ENCODE assay signal across 8 cellular contexts in genomic region chr1:120544434-120544833, GRCh38.
DNase-seq lines count a peak whose midpoint lies in the region; ATAC-seq and TF ChIP-seq lines count a peak whose summit lies in the region.
"Not testable (repeated sequence)": the region's sequence is repeated elsewhere in the genome, so short reads cannot be mapped to it uniquely, and the experiment has no call there.

No MANE protein-coding gene starts in this region.

- POLR2A ChIA-PET in BJ (lab: Charles Lee): not testable (repeated sequence)

- not testable (repeated sequence) for H3K27me3 Mint-ChIP-seq in nephron progenitor cell (ENCODE audit: low read depth, poor library complexity)

- H3K27me3 ChIP-seq in BJ (ENCODE audit: control insufficient read depth, insufficient read depth, low read length); fibroblast of lung (ENCODE audit: control insufficient read depth, insufficient read depth, low read length): not testable (repeated sequence)

- CTCF ChIA-PET in BJ (lab: Yijun Ruan, JAX): not testable (repeated sequence)

- H3K36me3 ChIP-seq in BJ (ENCODE audit: control insufficient read depth, insufficient read depth, low read length); fibroblast of lung (ENCODE audit: control insufficient read depth, insufficient read depth, low read length): not testable (repeated sequence)

- H3K79me2 ChIP-seq in fibroblast of lung (ENCODE audit: control insufficient read depth, insufficient read depth, low read length): not testable (repeated sequence)

- H3K4me3 Mint-ChIP-seq in nephron progenitor cell: not testable (repeated sequence)

- not testable (repeated sequence) for H3K9me3 ChIP-seq in fibroblast of lung (ENCODE audit: control insufficient read depth, insufficient read depth, low read depth, low read length)

- H3K4me2 ChIP-seq in fibroblast of lung (ENCODE audit: extremely low read depth, insufficient read depth, low read length): not testable (repeated sequence)

- not testable (repeated sequence) for H3K36me3 Mint-ChIP-seq in nephron progenitor cell (ENCODE audit: low read depth)

- H3K9ac ChIP-seq in fibroblast of lung (ENCODE audit: insufficient read depth, low read length): not testable (repeated sequence)

- H3K27ac Mint-ChIP-seq in nephron progenitor cell: not testable (repeated sequence)

- not testable (repeated sequence) for H3K4me1 Mint-ChIP-seq in nephron progenitor cell

- DNase-seq in BJ (ENCODE audit: low read depth); fibroblast of lung (ENCODE audit: low read depth in 2 of 2): not testable (repeated sequence)
- DNase-seq in T-helper 9 cell (peak; percentile 90), nephron progenitor cell (peak; percentile 82)
- peak; percentile 65 for DNase-seq in activated T-helper 9 cell treated with anti-CD3 and anti-CD28 coated beads, Interleukin-2, amount 50 U/mL, for 16 hours (ENCODE audit: low read depth)
- peak; percentile 44 to 68 for DNase-seq in stimulated activated CD8-positive, alpha-beta memory T cell treated with anti-CD3 and anti-CD28 coated beads, Interleukin-15, amount 100 ng/mL, for 4 hours (ENCODE audit: low read depth in 2 of 2)

- H3K27ac ChIP-seq in fibroblast of lung (ENCODE audit: insufficient read depth, low read length): not testable (repeated sequence)

- H3K4me3 ChIP-seq in BJ (ENCODE audit: low read depth, low read length); fibroblast of lung (replicated peaks in 1 of 4; ENCODE audit: control extremely low read depth in 1 of 4, insufficient read depth in 1 of 4, low read depth in 3 of 4, low read length in 4 of 4): not testable (repeated sequence)

- ATAC-seq in GM19463 (IDR thresholded peaks at IDR 0.05; ENCODE audit: unreplicated experiment) (peak; percentile 85), HG03108 (IDR thresholded peaks at IDR 0.05; ENCODE audit: unreplicated experiment) (peak; percentile 70)

- not testable (repeated sequence) for H4K20me1 ChIP-seq in fibroblast of lung (ENCODE audit: control insufficient read depth, extremely low read depth, insufficient read depth, low read length)

- TF ChIP-seq CTCF in BJ (IDR thresholded peaks at IDR 0.05; ENCODE audit: insufficient read depth, low read depth, low read length) (peak; percentile 37; the same call in 1 of the 2 replicates), fibroblast of lung (conservative IDR thresholded peaks at IDR 0.05 in 1 of 2, IDR thresholded peaks at IDR 0.05 in 1 of 2; ENCODE audit: low read depth in 1 of 2, low read length in 2 of 2) (peak; percentile 29 to 40), nephron progenitor cell (IDR thresholded peaks at IDR 0.05) (peak; percentile 40)

- not testable (repeated sequence) for H3K9me3 Mint-ChIP-seq in nephron progenitor cell

- not testable (repeated sequence) for H2AFZ ChIP-seq in fibroblast of lung (ENCODE audit: low read length)

- not testable (repeated sequence) for H3K4me1 ChIP-seq in fibroblast of lung (ENCODE audit: control insufficient read depth, extremely low read depth, insufficient read depth, low read length)
